In genomic region chr20:32792316-32792715, GRCh38 we compare ENCODE assay signal across 8 cellular contexts.
DNase-seq lines count a peak whose midpoint lies in the region; ATAC-seq lines count a peak whose summit lies in the region.

No MANE protein-coding gene starts in this region.

- DNase-seq in UCSD-AML1 (lab: John Stamatoyannopoulos, UW; ENCODE audit: unreplicated experiment) (peak; percentile 25), islet precursor cell (peak; percentile 94), ACHN (no peak), activated gamma-delta T cell treated with Interleukin-2 at 50 U/mL for 16 hours (no peak), NCI-H524 treated with DMSO at 0.1 percent for 48 hours (lab: John Stamatoyannopoulos, UW) (no peak), pons (ENCODE audit: low spot score) (no peak)

- in situ Hi-C loops in ACHN (cut with HindIII; ENCODE audit: low pct_ligation_motif_present, low pct_unique_long_range_greater_than_20kb, low sequenced_read_pairs), result loop anchor here (25.0 kb wide), 1 partner anchor 105 kb away; no protein-coding TSS in a partner anchor

- peak; percentile 75 for ATAC-seq in GM18499 (IDR thresholded peaks at IDR 0.05; ENCODE audit: insufficient read depth, unreplicated experiment)
- ATAC-seq in HG02759 (IDR thresholded peaks at IDR 0.05; ENCODE audit: unreplicated experiment), result peak; percentile 91

Comparison
In these comparisons a context has a peak if more than half of its experiments do, and no peak if none do; other contexts are left out.
1. DNase-seq: peak in UCSD-AML1 (single experiment) and islet precursor cell (single experiment); none in ACHN (single experiment), activated gamma-delta T cell treated with Interleukin-2 at 50 U/mL for 16 hours (single experiment), NCI-H524 treated with DMSO at 0.1 percent for 48 hours (single experiment) and pons (single experiment).